Comparison of ENCODE assay signal across 1 cellular context in genomic region chr7:2638224-2638991, GRCh38.
TF ChIP-seq lines count a peak whose summit lies in the region.

No MANE protein-coding gene starts in this region.

TF ChIP-seq in HepG2, 621 proteins besides CTCF, POLR2A, EP300 and RAD21 (continued from another document and continues in another):
- TF ChIP-seq TRAFD1 (CRISPR knock-in tag; IDR thresholded peaks at IDR 0.05; ENCODE audit: borderline replicate concordance) (no peak), SOX13 (IDR thresholded peaks at IDR 0.05) (no peak), SOX13 (CRISPR knock-in tag; conservative IDR thresholded peaks at IDR 0.05 in 1 of 2, IDR thresholded peaks at IDR 0.05 in 1 of 2) (peak in 1 of 2 experiments; percentile 76; a peak in 2 of 4 replicates), HMG20A (CRISPR knock-in tag; IDR thresholded peaks at IDR 0.05; ENCODE audit: borderline replicate concordance) (peak; percentile 58; the same call in 1 of the 2 replicates), ADNP (CRISPR knock-in tag; IDR thresholded peaks at IDR 0.05) (no peak), TAF15 (IDR thresholded peaks at IDR 0.05; ENCODE audit: low read depth, low read length, poor library complexity, severe bottlenecking) (no peak), BCL6 (CRISPR knock-in tag; IDR thresholded peaks at IDR 0.05) (peak; percentile 98), KDM5A (IDR thresholded peaks at IDR 0.05; ENCODE audit: borderline replicate concordance, low read length) (no peak), EHMT2 (IDR thresholded peaks at IDR 0.05; ENCODE audit: borderline replicate concordance, low read depth, low read length) (no peak), ARID2 (CRISPR knock-in tag; IDR thresholded peaks at IDR 0.05; ENCODE audit: borderline replicate concordance) (no peak), SMAD9 (CRISPR knock-in tag; IDR thresholded peaks at IDR 0.05) (no peak), KLF16 (CRISPR knock-in tag; IDR thresholded peaks at IDR 0.05) (peak in 1 of 2 experiments; percentile 49; a peak in 1 of 4 replicates), PBX3 (CRISPR knock-in tag; IDR thresholded peaks at IDR 0.05; ENCODE audit: borderline replicate concordance) (no peak), YEATS2 (CRISPR knock-in tag; IDR thresholded peaks at IDR 0.05; ENCODE audit: borderline replicate concordance) (peak; percentile 54; the same call in 1 of the 2 replicates), KDM3A (CRISPR knock-in tag; IDR thresholded peaks at IDR 0.05; ENCODE audit: low read depth) (peak; percentile 92), ZFAT (CRISPR knock-in tag; conservative IDR thresholded peaks at IDR 0.05) (0 out of 2 replicates have a peak, but pooled peaks have one; percentile 46), RAD51 (IDR thresholded peaks at IDR 0.05; ENCODE audit: borderline replicate concordance) (no peak), NCOR1 (IDR thresholded peaks at IDR 0.05; ENCODE audit: borderline replicate concordance, low read length) (peak; percentile 75; the same call in 1 of the 2 replicates), ONECUT2 (CRISPR knock-in tag; IDR thresholded peaks at IDR 0.05) (no peak), ZNF333 (CRISPR knock-in tag; IDR thresholded peaks at IDR 0.05; ENCODE audit: borderline replicate concordance) (no peak; the same call in 1 of the 2 replicates), BHLHE40 (IDR thresholded peaks at IDR 0.05; ENCODE audit: low read length) (no peak; the same call in 1 of the 2 replicates), HDAC2 (CRISPR knock-in tag; IDR thresholded peaks at IDR 0.05) (peak; percentile 76), AHR (CRISPR knock-in tag; IDR thresholded peaks at IDR 0.05) (0 out of 2 replicates have a peak, but pooled peaks have one; percentile 23), PLRG1 (conservative IDR thresholded peaks at IDR 0.05) (no peak), ELF3 (CRISPR knock-in tag; IDR thresholded peaks at IDR 0.05) (peak; percentile 75), SSRP1 (CRISPR knock-in tag; IDR thresholded peaks at IDR 0.05) (no peak), MYNN (CRISPR knock-in tag; IDR thresholded peaks at IDR 0.05; ENCODE audit: low read depth) (no peak), TBL1XR1 (IDR thresholded peaks at IDR 0.05; ENCODE audit: borderline replicate concordance, low read length, partially characterized antibody) (no peak), ZNF337 (CRISPR knock-in tag; IDR thresholded peaks at IDR 0.05; ENCODE audit: borderline replicate concordance, low read depth) (0 out of 2 replicates have a peak, but pooled peaks have one; percentile 33), ZNF772 (CRISPR knock-in tag; IDR thresholded peaks at IDR 0.05) (peak; percentile 79; the same call in 1 of the 2 replicates), ETV6 (CRISPR knock-in tag; conservative IDR thresholded peaks at IDR 0.05) (no peak), RBFOX2 (IDR thresholded peaks at IDR 0.05; ENCODE audit: low read depth, low read length) (peak; percentile 68), SNAPC5 (CRISPR knock-in tag; IDR thresholded peaks at IDR 0.05; ENCODE audit: borderline replicate concordance) (no peak), JUN (CRISPR knock-in tag; IDR thresholded peaks at IDR 0.05) (no peak), ETV5 (CRISPR knock-in tag; IDR thresholded peaks at IDR 0.05; ENCODE audit: borderline replicate concordance) (peak; percentile 68; the same call in 1 of the 2 replicates), MAZ (IDR thresholded peaks at IDR 0.05; ENCODE audit: borderline replicate concordance, low read depth, low read length) (0 out of 2 replicates have a peak, but pooled peaks have one; percentile 43), MAZ (CRISPR knock-in tag; IDR thresholded peaks at IDR 0.05; ENCODE audit: low read depth) (peak; percentile 79), ZSCAN30 (CRISPR knock-in tag; IDR thresholded peaks at IDR 0.05) (0 out of 2 replicates have a peak, but pooled peaks have one; percentile 55), ZNF446 (CRISPR knock-in tag; IDR thresholded peaks at IDR 0.05) (peak; percentile 68; the same call in 1 of the 2 replicates), ZNF292 (CRISPR knock-in tag; IDR thresholded peaks at IDR 0.05; ENCODE audit: borderline replicate concordance, low read depth) (no peak), ZBTB8A (CRISPR knock-in tag; IDR thresholded peaks at IDR 0.05; ENCODE audit: borderline replicate concordance, low read depth) (no peak), SALL1 (CRISPR knock-in tag; IDR thresholded peaks at IDR 0.05) (peak; percentile 95), ZNF629 (CRISPR knock-in tag; conservative IDR thresholded peaks at IDR 0.05) (peak; percentile 57), RXRA (CRISPR knock-in tag; IDR thresholded peaks at IDR 0.05) (peak; percentile 90), GATA4 (IDR thresholded peaks at IDR 0.05; ENCODE audit: borderline replicate concordance, low read depth) (peak; percentile 25; the same call in 1 of the 2 replicates), ZNF782 (CRISPR knock-in tag; IDR thresholded peaks at IDR 0.05; ENCODE audit: borderline replicate concordance) (peak; percentile 59; the same call in 1 of the 2 replicates), ZNF562 (CRISPR knock-in tag; IDR thresholded peaks at IDR 0.05; ENCODE audit: borderline replicate concordance) (no peak)
- TF ChIP-seq, protein P1, sequence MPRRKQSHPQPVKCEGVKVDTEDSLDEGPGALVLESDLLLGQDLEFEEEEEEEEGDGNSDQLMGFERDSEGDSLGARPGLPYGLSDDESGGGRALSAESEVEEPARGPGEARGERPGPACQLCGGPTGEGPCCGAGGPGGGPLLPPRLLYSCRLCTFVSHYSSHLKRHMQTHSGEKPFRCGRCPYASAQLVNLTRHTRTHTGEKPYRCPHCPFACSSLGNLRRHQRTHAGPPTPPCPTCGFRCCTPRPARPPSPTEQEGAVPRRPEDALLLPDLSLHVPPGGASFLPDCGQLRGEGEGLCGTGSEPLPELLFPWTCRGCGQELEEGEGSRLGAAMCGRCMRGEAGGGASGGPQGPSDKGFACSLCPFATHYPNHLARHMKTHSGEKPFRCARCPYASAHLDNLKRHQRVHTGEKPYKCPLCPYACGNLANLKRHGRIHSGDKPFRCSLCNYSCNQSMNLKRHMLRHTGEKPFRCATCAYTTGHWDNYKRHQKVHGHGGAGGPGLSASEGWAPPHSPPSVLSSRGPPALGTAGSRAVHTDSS (CRISPR knock-in tag; conservative IDR thresholded peaks at IDR 0.05), result no peak
- TF ChIP-seq, protein P2, sequence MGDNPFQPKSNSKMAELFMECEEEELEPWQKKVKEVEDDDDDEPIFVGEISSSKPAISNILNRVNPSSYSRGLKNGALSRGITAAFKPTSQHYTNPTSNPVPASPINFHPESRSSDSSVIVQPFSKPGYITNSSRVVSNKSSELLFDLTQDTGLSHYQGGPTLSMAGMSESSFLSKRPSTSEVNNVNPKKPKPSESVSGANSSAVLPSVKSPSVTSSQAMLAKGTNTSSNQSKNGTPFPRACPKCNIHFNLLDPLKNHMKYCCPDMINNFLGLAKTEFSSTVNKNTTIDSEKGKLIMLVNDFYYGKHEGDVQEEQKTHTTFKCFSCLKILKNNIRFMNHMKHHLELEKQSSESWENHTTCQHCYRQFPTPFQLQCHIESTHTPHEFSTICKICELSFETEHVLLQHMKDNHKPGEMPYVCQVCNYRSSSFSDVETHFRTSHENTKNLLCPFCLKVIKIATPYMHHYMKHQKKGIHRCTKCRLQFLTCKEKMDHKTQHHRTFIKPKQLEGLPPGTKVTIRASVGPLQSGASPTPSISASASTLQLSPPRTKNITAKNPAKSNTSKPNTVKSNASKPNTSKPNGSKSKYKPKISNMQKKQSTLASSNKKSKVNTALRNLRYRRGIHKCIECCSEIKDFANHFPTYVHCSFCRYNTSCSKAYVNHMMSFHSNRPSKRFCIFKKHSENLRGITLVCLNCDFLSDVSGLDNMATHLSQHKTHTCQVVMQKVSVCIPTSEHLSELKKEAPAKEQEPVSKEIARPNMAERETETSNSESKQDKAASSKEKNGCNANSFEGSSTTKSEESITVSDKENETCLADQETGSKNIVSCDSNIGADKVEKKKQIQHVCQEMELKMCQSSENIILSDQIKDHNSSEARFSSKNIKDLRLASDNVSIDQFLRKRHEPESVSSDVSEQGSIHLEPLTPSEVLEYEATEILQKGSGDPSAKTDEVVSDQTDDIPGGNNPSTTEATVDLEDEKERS (CRISPR knock-in tag; IDR thresholded peaks at IDR 0.05), result 0 out of 2 replicates have a peak, but pooled peaks have one; percentile 54
- TF ChIP-seq, protein P3, sequence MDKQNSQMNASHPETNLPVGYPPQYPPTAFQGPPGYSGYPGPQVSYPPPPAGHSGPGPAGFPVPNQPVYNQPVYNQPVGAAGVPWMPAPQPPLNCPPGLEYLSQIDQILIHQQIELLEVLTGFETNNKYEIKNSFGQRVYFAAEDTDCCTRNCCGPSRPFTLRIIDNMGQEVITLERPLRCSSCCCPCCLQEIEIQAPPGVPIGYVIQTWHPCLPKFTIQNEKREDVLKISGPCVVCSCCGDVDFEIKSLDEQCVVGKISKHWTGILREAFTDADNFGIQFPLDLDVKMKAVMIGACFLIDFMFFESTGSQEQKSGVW (CRISPR knock-in tag; IDR thresholded peaks at IDR 0.05; ENCODE audit: borderline replicate concordance), result no peak
- TF ChIP-seq, protein P4, sequence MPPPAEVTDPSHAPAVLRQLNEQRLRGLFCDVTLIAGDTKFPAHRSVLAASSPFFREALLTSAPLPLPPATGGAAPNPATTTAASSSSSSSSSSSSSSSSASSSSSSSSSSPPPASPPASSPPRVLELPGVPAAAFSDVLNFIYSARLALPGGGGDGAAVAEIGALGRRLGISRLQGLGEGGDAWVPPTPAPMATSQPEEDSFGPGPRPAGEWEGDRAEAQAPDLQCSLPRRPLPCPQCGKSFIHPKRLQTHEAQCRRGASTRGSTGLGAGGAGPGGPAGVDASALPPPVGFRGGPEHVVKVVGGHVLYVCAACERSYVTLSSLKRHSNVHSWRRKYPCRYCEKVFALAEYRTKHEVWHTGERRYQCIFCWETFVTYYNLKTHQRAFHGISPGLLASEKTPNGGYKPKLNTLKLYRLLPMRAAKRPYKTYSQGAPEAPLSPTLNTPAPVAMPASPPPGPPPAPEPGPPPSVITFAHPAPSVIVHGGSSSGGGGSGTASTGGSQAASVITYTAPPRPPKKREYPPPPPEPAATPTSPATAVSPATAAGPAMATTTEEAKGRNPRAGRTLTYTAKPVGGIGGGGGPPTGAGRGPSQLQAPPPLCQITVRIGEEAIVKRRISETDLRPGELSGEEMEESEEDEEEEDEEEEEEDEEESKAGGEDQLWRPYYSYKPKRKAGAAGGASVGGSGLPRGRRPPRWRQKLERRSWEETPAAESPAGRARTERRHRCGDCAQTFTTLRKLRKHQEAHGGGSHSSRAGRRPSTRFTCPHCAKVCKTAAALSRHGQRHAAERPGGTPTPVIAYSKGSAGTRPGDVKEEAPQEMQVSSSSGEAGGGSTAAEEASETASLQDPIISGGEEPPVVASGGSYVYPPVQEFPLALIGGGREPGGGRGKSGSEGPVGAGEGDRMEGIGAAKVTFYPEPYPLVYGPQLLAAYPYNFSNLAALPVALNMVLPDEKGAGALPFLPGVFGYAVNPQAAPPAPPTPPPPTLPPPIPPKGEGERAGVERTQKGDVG (CRISPR knock-in tag; IDR thresholded peaks at IDR 0.05; ENCODE audit: borderline replicate concordance), result peak; percentile 96; the same call in 1 of the 2 replicates
- TF ChIP-seq, protein P5, sequence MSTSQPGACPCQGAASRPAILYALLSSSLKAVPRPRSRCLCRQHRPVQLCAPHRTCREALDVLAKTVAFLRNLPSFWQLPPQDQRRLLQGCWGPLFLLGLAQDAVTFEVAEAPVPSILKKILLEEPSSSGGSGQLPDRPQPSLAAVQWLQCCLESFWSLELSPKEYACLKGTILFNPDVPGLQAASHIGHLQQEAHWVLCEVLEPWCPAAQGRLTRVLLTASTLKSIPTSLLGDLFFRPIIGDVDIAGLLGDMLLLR (CRISPR knock-in tag; IDR thresholded peaks at IDR 0.05), result peak; percentile 51; the same call in 1 of the 2 replicates
- TF ChIP-seq, protein P6, sequence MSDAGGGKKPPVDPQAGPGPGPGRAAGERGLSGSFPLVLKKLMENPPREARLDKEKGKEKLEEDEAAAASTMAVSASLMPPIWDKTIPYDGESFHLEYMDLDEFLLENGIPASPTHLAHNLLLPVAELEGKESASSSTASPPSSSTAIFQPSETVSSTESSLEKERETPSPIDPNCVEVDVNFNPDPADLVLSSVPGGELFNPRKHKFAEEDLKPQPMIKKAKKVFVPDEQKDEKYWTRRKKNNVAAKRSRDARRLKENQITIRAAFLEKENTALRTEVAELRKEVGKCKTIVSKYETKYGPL (CRISPR knock-in tag; IDR thresholded peaks at IDR 0.05), result no peak; the same call in 1 of the 2 replicates
- TF ChIP-seq, protein P7, sequence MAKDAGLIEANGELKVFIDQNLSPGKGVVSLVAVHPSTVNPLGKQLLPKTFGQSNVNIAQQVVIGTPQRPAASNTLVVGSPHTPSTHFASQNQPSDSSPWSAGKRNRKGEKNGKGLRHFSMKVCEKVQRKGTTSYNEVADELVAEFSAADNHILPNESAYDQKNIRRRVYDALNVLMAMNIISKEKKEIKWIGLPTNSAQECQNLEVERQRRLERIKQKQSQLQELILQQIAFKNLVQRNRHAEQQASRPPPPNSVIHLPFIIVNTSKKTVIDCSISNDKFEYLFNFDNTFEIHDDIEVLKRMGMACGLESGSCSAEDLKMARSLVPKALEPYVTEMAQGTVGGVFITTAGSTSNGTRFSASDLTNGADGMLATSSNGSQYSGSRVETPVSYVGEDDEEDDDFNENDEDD (CRISPR knock-in tag; IDR thresholded peaks at IDR 0.05; ENCODE audit: borderline replicate concordance), result peak; percentile 82; the same call in 1 of the 2 replicates
